Comparison of ENCODE assay signal across 8 cellular contexts in genomic region chr20:45419188-45420091, GRCh38. TPM values are rescaled to one million over a fixed set of nuclear protein-coding genes. Genes with fewer than 3 reads are reported as not detected.
DNase-seq lines count a peak whose midpoint lies in the region; ATAC-seq and TF ChIP-seq lines count a peak whose summit lies in the region.

No MANE protein-coding gene starts in this region.

- TF ChIP-seq CTCF in GM13976 (IDR thresholded peaks at IDR 0.05; ENCODE audit: borderline replicate concordance, control extremely low read depth, extremely low read depth, insufficient read depth, missing control alignments) (no peak), adrenal gland (IDR thresholded peaks at IDR 0.05) (no peak), stomach (IDR thresholded peaks at IDR 0.05) (no peak), spleen (IDR thresholded peaks at IDR 0.05 in 8 of 11, conservative IDR thresholded peaks at IDR 0.05 in 3 of 11) (no peak)

- H3K9me3 Mint-ChIP-seq in immature natural killer cell: no peaks in the 10 kb centered on the region

- H3K4me1 Mint-ChIP-seq in immature natural killer cell: peaks cover 33 to 49% of the 10 kb centered on the region in 2 donors

- H3K27ac ChIP-seq in adrenal gland (peak overlapping the region; percentile 17 to 93 (median 77)), stomach (peak overlapping the region; percentile 74 to 85 (median 80)), spleen (peak overlapping the region in 2 of 8 donors; percentile 49 to 53)

- 66 to 71% (median 69%) methylated on average over 13 to 17 of the region's 17 CpGs for WGBS in adrenal gland, 4 donors
- WGBS in stomach, 5 donors: 41 to 57% (median 47%) methylated on average over 13 to 17 of the region's 17 CpGs
- WGBS in spleen, 5 donors: 83 to 92% (median 85%) methylated on average over 17 of the region's 17 CpGs

- H3K4me3 Mint-ChIP-seq in immature natural killer cell: no peak overlapping the region

- DNase-seq in GM13976 (ENCODE audit: low spot score) (peak; percentile 47), NAMALWA (ENCODE audit: low spot score) (peak; percentile 35), adrenal gland (peak; percentile 71 to 94 (median 90)), immature natural killer cell (no peak), stomach (peak; percentile 90), spleen (no peak)
- DNase-seq in stimulated activated CD4-positive, alpha-beta T cell treated with anti-CD3 and anti-CD28 coated beads, Interleukin-2, amount 100 ng/mL, for 48 hours: no peak

- H3K36me3 Mint-ChIP-seq in immature natural killer cell: peaks cover 6 to 35% (median 30%) of the 10 kb centered on the region in 3 donors

- H3K4me1 ChIP-seq in adrenal gland (replicated peaks in 1 of 2) (peaks cover 6 to 33% of the 10 kb centered on the region in 2 donors), stomach (peaks cover 36 to 48% (median 43%) of the 10 kb centered on the region in 4 donors), spleen (peaks cover 18 to 48% (median 40%) of the 10 kb centered on the region in 6 donors)

- TF ChIP-seq POLR2A in adrenal gland (IDR thresholded peaks at IDR 0.05): peak in 1 of 2 donors; percentile 61
- TF ChIP-seq POLR2A in stomach (IDR thresholded peaks at IDR 0.05): no peak
- TF ChIP-seq POLR2A in spleen (IDR thresholded peaks at IDR 0.05): no peak

- peak; percentile 71 for ATAC-seq in GM21786 (IDR thresholded peaks at IDR 0.05; ENCODE audit: unreplicated experiment)

- intact Hi-C loops in adrenal gland (cut with DNase I): no loop called here
- intact Hi-C loops in stomach (cut with DNase I; ENCODE audit: low total_unique reads): loop anchor here (5.0 kb wide), 1 partner anchor 52 kb away; no protein-coding TSS in a partner anchor
- intact Hi-C loops in spleen (cut with DNase I; ENCODE audit: low total_unique reads): loop anchor here (5.0 kb wide), 1 partner anchor 47 kb away; no protein-coding TSS in a partner anchor

- H3K36me3 ChIP-seq in adrenal gland (replicated peaks in 1 of 2) (peaks cover 0 to 50% of the 10 kb centered on the region in 2 donors), stomach (peaks cover 45 to 63% (median 56%) of the 10 kb centered on the region in 4 donors), spleen (peaks cover 1 to 65% (median 55%) of the 10 kb centered on the region in 6 donors)

- H3K4me3 ChIP-seq in adrenal gland (no peak overlapping the region), stomach (no peak overlapping the region), spleen (no peak overlapping the region)

- peak overlapping the region in 4 of 6 donors; percentile 21 to 67 (median 64) for H3K27ac Mint-ChIP-seq in immature natural killer cell

- peaks cover 3 to 9% (median 7%) of the 10 kb centered on the region in 3 donors for H3K27me3 Mint-ChIP-seq in immature natural killer cell (ENCODE audit: low read depth in 3 of 3)

- H3K27me3 ChIP-seq in adrenal gland (no peaks in the 10 kb centered on the region), stomach (no peaks in the 10 kb centered on the region), spleen (replicated peaks in 1 of 7) (no peaks in the 10 kb centered on the region)

- in situ Hi-C loops in GM13976 (cut with MboI; ENCODE audit: low sequenced_read_pairs, unreplicated experiment): no loop called here

- no peaks in the 10 kb centered on the region for H3K9me3 ChIP-seq in adrenal gland (replicated peaks in 1 of 3)
- no peaks in the 10 kb centered on the region for H3K9me3 ChIP-seq in stomach
- no peaks in the 10 kb centered on the region for H3K9me3 ChIP-seq in spleen

- TF ChIP-seq EP300 in stomach (IDR thresholded peaks at IDR 0.05): no peak

RNA-seq across cellular contexts. Expression of gene PIGT, which starts 3.5 kb away (rescaled TPM):
- 100 to 1,000 TPM in 6 of 8 donors, 10 to 100 TPM in 2; 76.0 to 202 (median 119) TPM for total RNA-seq in adrenal gland
- 100 to 1,000 TPM in 1 of 3 donors, 10 to 100 TPM in 2; 45.2 to 121 (median 99.7) TPM for polyA plus RNA-seq in adrenal gland
- 100 to 1,000 TPM; 105 to 190 (median 164) TPM for polyA plus RNA-seq in immature natural killer cell
- total RNA-seq in stomach: 100 to 1,000 TPM in 2 of 5 donors, 10 to 100 TPM in 3; 22.6 to 137 (median 87.2) TPM
- 10 to 100 TPM; 30.5 to 72.5 (median 45.0) TPM for polyA plus RNA-seq in stomach
- 10 to 100 TPM; 60.2 to 82.8 (median 69.6) TPM for total RNA-seq in spleen
- 10 to 100 TPM; 42.5 to 51.0 (median 49.8) TPM for polyA plus RNA-seq in spleen

RNA-seq across cellular contexts. Expression of gene DBNDD2, which starts 11.4 kb away (rescaled TPM):
- 10 to 100 TPM; 16.5 to 71.1 (median 31.5) TPM for total RNA-seq in adrenal gland
- polyA plus RNA-seq in adrenal gland: 10 to 100 TPM; 21.6 to 52.1 (median 34.8) TPM
- polyA plus RNA-seq in immature natural killer cell: 10 to 100 TPM; 11.0 to 24.5 (median 18.0) TPM
- 100 to 1,000 TPM in 1 of 5 donors, 10 to 100 TPM in 4; 10.6 to 131 (median 51.3) TPM for total RNA-seq in stomach
- 10 to 100 TPM; 55.6 to 90.7 (median 77.6) TPM for polyA plus RNA-seq in stomach
- 10 to 100 TPM; 15.8 to 38.5 (median 28.1) TPM for total RNA-seq in spleen
- 10 to 100 TPM; 19.0 to 36.2 (median 31.8) TPM for polyA plus RNA-seq in spleen

RNA-seq across cellular contexts. Expression of gene TP53TG5, which starts 41.3 kb away (rescaled TPM):
- total RNA-seq in adrenal gland (under 1 TPM in 3 of 8 donors, not detected in 5; 0.24 to 0.78 (median 0.65) TPM), stomach (not detected), spleen (under 1 TPM in 2 of 7 donors, not detected in 5; 0.60 to 0.66 TPM)
- polyA plus RNA-seq in adrenal gland (under 1 TPM in 1 of 3 donors, not detected in 2; 0.33 TPM), immature natural killer cell (under 1 TPM in 2 of 3 donors, not detected in 1; 0.09 to 0.22 TPM), stomach (under 1 TPM in 2 of 3 donors, not detected in 1; 0.12 to 0.33 TPM), spleen (under 1 TPM in 1 of 3 donors, not detected in 2; 0.08 TPM)

RNA-seq across cellular contexts. Expression of gene WFDC2, which starts 50.1 kb away (rescaled TPM):
- total RNA-seq in adrenal gland (under 1 TPM in 1 of 8 donors, not detected in 7; 0.42 TPM), stomach (10 to 100 TPM in 2 of 5 donors, 1 to 10 TPM in 2, not detected in 1; 2.2 to 82.8 (median 37.6) TPM), spleen (under 1 TPM in 2 of 7 donors, not detected in 5; 0.74 to 0.79 TPM)
- polyA plus RNA-seq in adrenal gland (1 to 10 TPM in 2 of 3 donors, under 1 TPM in 1; 0.37 to 1.9 (median 1.6) TPM), immature natural killer cell (not detected), stomach (10 to 100 TPM in 2 of 3 donors, 1 to 10 TPM in 1; 6.4 to 57.7 (median 49.0) TPM), spleen (1 to 10 TPM in 1 of 3 donors, under 1 TPM in 2; 0.35 to 1.5 (median 0.58) TPM)

RNA-seq across cellular contexts. Expression of gene SYS1, which starts 56.5 kb away (rescaled TPM):
- total RNA-seq in adrenal gland (10 to 100 TPM; 25.6 to 83.2 (median 38.4) TPM), stomach (100 to 1,000 TPM in 1 of 5 donors, 10 to 100 TPM in 4; 16.0 to 119 (median 25.1) TPM), spleen (10 to 100 TPM; 23.7 to 69.8 (median 35.3) TPM)
- polyA plus RNA-seq in adrenal gland (10 to 100 TPM; 16.0 to 25.7 (median 17.7) TPM), immature natural killer cell (10 to 100 TPM; 32.6 to 52.4 (median 47.1) TPM), stomach (10 to 100 TPM; 11.2 to 19.7 (median 18.8) TPM), spleen (10 to 100 TPM; 15.1 to 22.2 (median 21.6) TPM)

Comparison
In these comparisons a context has a peak if more than half of its experiments do, and no peak if none do; other contexts are left out.
1. DNase-seq: peak in GM13976 (single experiment), NAMALWA (single experiment), adrenal gland (7 of 7) and stomach (single experiment); none in immature natural killer cell (0 of 3), spleen (single experiment) and stimulated activated CD4-positive, alpha-beta T cell treated with anti-CD3 and anti-CD28 coated beads, Interleukin-2, amount 100 ng/mL, for 48 hours (0 of 2).
2. intact Hi-C loops: an anchor here in stomach (5.0 kb wide) and spleen (5.0 kb wide); none called in adrenal gland.